Comparison of ENCODE assay signal across 15 cellular contexts in genomic region chr7:154060551-154060950, GRCh38. TPM values are rescaled to one million over a fixed set of nuclear protein-coding genes. Genes with fewer than 3 reads are reported as not detected.
"Had no signal": no experiment of that assay in that cellular context is flagged by ENCODE, and none has a peak within 500 bp of the region (broad histone marks: within the 10 kb centered on the region; RNA-seq: fewer than 3 reads in every experiment).

No MANE protein-coding gene starts in this region.

RNA-seq across cellular contexts. Expression of gene DPP6, which starts 8.4 kb away (rescaled TPM):
- total RNA-seq: activated B cell treated with CpG ODN at 0.5 μM for 24 hours; activated CD4-positive, alpha-beta memory T cell treated with anti-CD3 and anti-CD28 coated beads for 36 hours; activated CD4-positive, alpha-beta memory T cell treated with anti-CD3 and anti-CD28 coated beads, Interleukin-2, amount 10 ng/mL, durations not matched to agents 7 days and 5 days; activated CD4-positive, alpha-beta T cell treated with anti-CD3 and anti-CD28 coated beads for 36 hours; activated CD4-positive, alpha-beta T cell treated with anti-CD3 and anti-CD28 coated beads, Interleukin-2, amount 10 ng/mL, durations not matched to agents 24 days and 14 days; activated CD4-positive, alpha-beta T cell treated with anti-CD3 and anti-CD28 coated beads, Interleukin-2, amount 10 ng/mL, durations not matched to agents 7 days and 5 days; activated CD8-positive, alpha-beta memory T cell treated with anti-CD3 and anti-CD28 coated beads for 36 hours; activated CD8-positive, alpha-beta memory T cell treated with anti-CD3 and anti-CD28 coated beads, Interleukin-2, amount 10 ng/mL, durations not matched to agents 7 days and 5 days; activated CD8-positive, alpha-beta T cell treated with anti-CD3 and anti-CD28 coated beads for 36 hours; activated CD8-positive, alpha-beta T cell treated with anti-CD3 and anti-CD28 coated beads, Interleukin-2, amount 10 ng/mL, durations not matched to agents 7 days and 5 days; T-cell; T-helper 1 cell treated with Interleukin-12 subunit alpha and Interleukin-12 subunit beta and Interleukin-4 antibody, amounts not matched to agents 30 ng/mL and 1 ng/mL, for 36 hours; T-helper 17 cell; T-helper 2 cell treated with Interferon-gamma antibody and Interleukin-4, amounts not matched to agents 100 ng/mL and 5 ng/mL, for 36 hours; WTC11 had no signal
